ENCODE assay signal across 18 cellular contexts in genomic region chr1:35530946-35531345, GRCh38. TPM values are rescaled to one million over a fixed set of nuclear protein-coding genes. Genes with fewer than 3 reads are reported as not detected.
DNase-seq lines count a peak whose midpoint lies in the region; ATAC-seq and TF ChIP-seq lines count a peak whose summit lies in the region.
"Had no signal": no experiment of that assay in that cellular context is flagged by ENCODE, and none has a peak within 500 bp of the region (broad histone marks: within the 10 kb centered on the region; RNA-seq: fewer than 3 reads in every experiment).

No MANE protein-coding gene starts in this region.

- 78 to 87% methylated on average over 2 of the region's 2 CpGs for WGBS in heart right ventricle, 2 donors
- WGBS in mesendoderm (ENCODE audit: extremely low coverage, insufficient coverage, low lambda C conversion rate): no CpG with 5 or more reads among the region's 2 CpGs
- 100% methylated on average over 2 of the region's 2 CpGs for WGBS in smooth muscle cell (ENCODE audit: low lambda C conversion rate)

- H2BK15ac ChIP-seq in mesendoderm (replicated peaks; ENCODE audit: low read depth): no peak overlapping the region

- H3K4me3 ChIP-seq in right atrium auricular region: no peak overlapping the region
- H3K4me3 ChIP-seq in heart right ventricle: no peak overlapping the region
- H3K4me3 ChIP-seq in mesendoderm (ENCODE audit: low read length): peak overlapping the region; percentile 19
- no peak overlapping the region for H3K4me3 ChIP-seq in smooth muscle cell
- H3K4me3 ChIP-seq: GM12878, HAP-1 had no signal

- intact Hi-C loops in Right ventricle myocardium inferior (cut with DNase I): no loop called here
- intact Hi-C loops in heart right ventricle (cut with DNase I): no loop called here
- intact Hi-C loops in activated T-helper 2 cell treated with anti-CD3 and anti-CD28 coated beads, Interferon-gamma antibody, Interleukin-2, Interleukin-4, amounts not matched to agents 10 μg/mL and 5 μg/mL and 100 μg/mL, durations not matched to agents 14 hours and 24 hours and 36 hours (cut with micrococcal nuclease): no loop called here

- no peaks in the 10 kb centered on the region for H3K9me3 ChIP-seq in right atrium auricular region
- peaks cover 0 to 18% (median 0%) of the 10 kb centered on the region in 11 donors for H3K9me3 ChIP-seq in heart right ventricle
- H3K9me3 ChIP-seq in smooth muscle cell (replicated peaks; ENCODE audit: low read depth): peaks cover 10% of the 10 kb centered on the region

- no peak overlapping the region for H3K9ac ChIP-seq in mesendoderm (ENCODE audit: low read length)
- no peak overlapping the region for H3K9ac ChIP-seq in smooth muscle cell (ENCODE audit: low read depth)

- no peak overlapping the region for H2BK120ac ChIP-seq in mesendoderm (ENCODE audit: low read depth, low read length)

- peaks cover 50% of the 10 kb centered on the region for H3K9me3 Mint-ChIP-seq in activated T-helper 2 cell treated with anti-CD3 and anti-CD28 coated beads, Interferon-gamma antibody, Interleukin-2, Interleukin-4, amounts not matched to agents 10 μg/mL and 5 μg/mL and 100 μg/mL, durations not matched to agents 14 hours and 24 hours and 36 hours

- H3K27ac ChIP-seq in right atrium auricular region: peak overlapping the region in 1 of 2 donors; percentile 36
- peak overlapping the region; percentile 76 for H3K27ac ChIP-seq in caudate nucleus (ENCODE audit: low read depth, low read length)
- peak overlapping the region in 6 of 10 donors; percentile 5 to 65 (median 34) for H3K27ac ChIP-seq in heart right ventricle
- H3K27ac ChIP-seq in mesendoderm (ENCODE audit: low read depth, low read length): no peak overlapping the region
- no peak overlapping the region for H3K27ac ChIP-seq in smooth muscle cell (ENCODE audit: low read depth)
- H3K27ac ChIP-seq: C4-2B had no signal

- ATAC-seq in Right ventricle myocardium inferior (peak; percentile 89), heart right ventricle (peak; percentile 29 to 92 (median 76))
- ATAC-seq: GM12878, HepG2 had no signal

- H3K4me2 ChIP-seq in mesendoderm (ENCODE audit: low read length) (no peak overlapping the region), smooth muscle cell (no peak overlapping the region)

- DNase-seq in Right ventricle myocardium inferior (ENCODE audit: missing footprints) (peak; percentile 60), right atrium auricular region (ENCODE audit: low spot score) (no peak), caudate nucleus (lab: John Stamatoyannopoulos, UW) (no peak), heart right ventricle (no peak), mesendoderm (no peak), HCEC 1CT (no peak), smooth muscle cell (lab: John Stamatoyannopoulos, UW; ENCODE audit: unreplicated experiment) (no peak)
- no peak for DNase-seq in activated T-helper 2 cell treated with anti-CD3 and anti-CD28 coated beads, Interferon-gamma antibody, Interleukin-2, Interleukin-4, amounts not matched to agents 10 μg/mL and 5 μg/mL and 100 μg/mL, durations not matched to agents 14 hours and 24 hours and 36 hours (ENCODE audit: low spot score)
- DNase-seq: 8988T; CD4-positive, alpha-beta memory T cell; DMS79; GOT3; HFFc6 had no signal

- H3K36me3 Mint-ChIP-seq in activated T-helper 2 cell treated with anti-CD3 and anti-CD28 coated beads, Interferon-gamma antibody, Interleukin-2, Interleukin-4, amounts not matched to agents 10 μg/mL and 5 μg/mL and 100 μg/mL, durations not matched to agents 14 hours and 24 hours and 36 hours (ENCODE audit: low read depth): peaks cover 77% of the 10 kb centered on the region

- H3K4me3 Mint-ChIP-seq in activated T-helper 2 cell treated with anti-CD3 and anti-CD28 coated beads, Interferon-gamma antibody, Interleukin-2, Interleukin-4, amounts not matched to agents 10 μg/mL and 5 μg/mL and 100 μg/mL, durations not matched to agents 14 hours and 24 hours and 36 hours (ENCODE audit: low read depth): no peak overlapping the region
- H3K4me3 Mint-ChIP-seq: CD4-positive, alpha-beta memory T cell; HFFc6 had no signal

- H3K4me1 ChIP-seq in right atrium auricular region (peaks cover 0 to 20% of the 10 kb centered on the region in 2 donors), heart right ventricle (peaks cover 2 to 52% (median 25%) of the 10 kb centered on the region in 9 donors), mesendoderm (ENCODE audit: control insufficient read depth, low read depth, low read length) (peaks cover 3% of the 10 kb centered on the region), smooth muscle cell (ENCODE audit: low read depth) (no peaks in the 10 kb centered on the region)
- H3K4me1 ChIP-seq: HAP-1 had no signal

- H2AFZ ChIP-seq in smooth muscle cell (ENCODE audit: low read depth): no peak overlapping the region

- no peak overlapping the region for H2AK5ac ChIP-seq in mesendoderm (ENCODE audit: low read length)

- H3K36me3 ChIP-seq in right atrium auricular region (peaks cover 16% of the 10 kb centered on the region), heart right ventricle (peaks cover 0 to 21% (median 0%) of the 10 kb centered on the region in 9 donors), mesendoderm (ENCODE audit: control insufficient read depth, insufficient read depth, low read length) (peaks cover 3% of the 10 kb centered on the region), smooth muscle cell (ENCODE audit: low read depth) (peaks cover 23% of the 10 kb centered on the region)

- no peak overlapping the region for H3K18ac ChIP-seq in mesendoderm (ENCODE audit: low read length)

- H3K27ac Mint-ChIP-seq in activated T-helper 2 cell treated with anti-CD3 and anti-CD28 coated beads, Interferon-gamma antibody, Interleukin-2, Interleukin-4, amounts not matched to agents 10 μg/mL and 5 μg/mL and 100 μg/mL, durations not matched to agents 14 hours and 24 hours and 36 hours: no peak overlapping the region
- H3K27ac Mint-ChIP-seq: HFFc6 had no signal

- H3K4ac ChIP-seq in mesendoderm (ENCODE audit: low read depth, low read length): no peak overlapping the region

- peaks cover 2% of the 10 kb centered on the region for H3K79me1 ChIP-seq in mesendoderm (ENCODE audit: low read length)

- no peak overlapping the region for H4K8ac ChIP-seq in mesendoderm (ENCODE audit: low read depth, low read length)

- no peak overlapping the region for H4K5ac ChIP-seq in mesendoderm (ENCODE audit: low read length)

- H3K79me2 ChIP-seq in mesendoderm (ENCODE audit: control insufficient read depth, insufficient read depth, low read length) (no peaks in the 10 kb centered on the region), smooth muscle cell (ENCODE audit: low read depth) (peaks cover 16% of the 10 kb centered on the region)

- TF ChIP-seq CTCF in right atrium auricular region (IDR thresholded peaks at IDR 0.05): no peak
- no peak for TF ChIP-seq CTCF in heart right ventricle (IDR thresholded peaks at IDR 0.05)
- TF ChIP-seq CTCF in smooth muscle cell (IDR thresholded peaks at IDR 0.05; ENCODE audit: borderline replicate concordance, insufficient read depth, poor library complexity, severe bottlenecking): no peak

- no peak overlapping the region for H2BK5ac ChIP-seq in mesendoderm (ENCODE audit: low read length)

- no peak overlapping the region for H3K56ac ChIP-seq in mesendoderm (ENCODE audit: low read length)

- no peaks in the 10 kb centered on the region for H3F3A ChIP-seq in smooth muscle cell (ENCODE audit: low read depth)

- no peaks in the 10 kb centered on the region for H3K27me3 ChIP-seq in right atrium auricular region
- H3K27me3 ChIP-seq in heart right ventricle: no peaks in the 10 kb centered on the region
- H3K27me3 ChIP-seq in mesendoderm (ENCODE audit: insufficient read depth, low read length, poor library complexity): no peaks in the 10 kb centered on the region
- H3K27me3 ChIP-seq in smooth muscle cell (ENCODE audit: low read depth): no peaks in the 10 kb centered on the region

- H4K20me1 ChIP-seq in smooth muscle cell (ENCODE audit: low read depth): peaks cover 31% of the 10 kb centered on the region

- H3K4me1 Mint-ChIP-seq in activated T-helper 2 cell treated with anti-CD3 and anti-CD28 coated beads, Interferon-gamma antibody, Interleukin-2, Interleukin-4, amounts not matched to agents 10 μg/mL and 5 μg/mL and 100 μg/mL, durations not matched to agents 14 hours and 24 hours and 36 hours (ENCODE audit: low read depth): peaks cover 8% of the 10 kb centered on the region

- no peak overlapping the region for H3K23ac ChIP-seq in mesendoderm (ENCODE audit: low read length)

- no peaks in the 10 kb centered on the region for H3K27me3 Mint-ChIP-seq in activated T-helper 2 cell treated with anti-CD3 and anti-CD28 coated beads, Interferon-gamma antibody, Interleukin-2, Interleukin-4, amounts not matched to agents 10 μg/mL and 5 μg/mL and 100 μg/mL, durations not matched to agents 14 hours and 24 hours and 36 hours (ENCODE audit: low read depth)
- H3K27me3 Mint-ChIP-seq: CD4-positive, alpha-beta memory T cell had no signal

RNA-seq across cellular contexts. Expression of gene KIAA0319L, which starts 26.3 kb away (rescaled TPM):
- total RNA-seq in Right ventricle myocardium inferior: 67.7 TPM
- total RNA-seq in right atrium auricular region: 10 to 100 TPM; 62.5 to 95.0 TPM
- 10 to 100 TPM; 57.9 to 84.3 (median 78.3) TPM for total RNA-seq in heart right ventricle
- polyA plus RNA-seq in heart right ventricle: 10 to 100 TPM; 26.0 to 28.0 TPM
- polyA plus RNA-seq in mesendoderm (2013, experiment 1 of 2): 15.1 TPM
- polyA plus RNA-seq in mesendoderm (2013, experiment 2 of 2): 16.4 TPM
- total RNA-seq in activated T-helper 2 cell treated with anti-CD3 and anti-CD28 coated beads, Interferon-gamma antibody, Interleukin-2, Interleukin-4, amounts not matched to agents 10 μg/mL and 5 μg/mL and 100 μg/mL, durations not matched to agents 14 hours and 24 hours and 36 hours: 40.9 and 46.5 TPM in 2 replicates
- total RNA-seq in smooth muscle cell: 33.6 and 37.0 TPM in 2 replicates
- 30.1 and 36.3 TPM in 2 replicates for polyA plus RNA-seq in smooth muscle cell

RNA-seq across cellular contexts. Expression of gene NCDN, which starts 26.7 kb away (rescaled TPM):
- 22.8 TPM for total RNA-seq in Right ventricle myocardium inferior
- 10 to 100 TPM; 30.6 to 33.7 TPM for total RNA-seq in right atrium auricular region
- 10 to 100 TPM; 20.3 to 51.7 (median 34.5) TPM for total RNA-seq in heart right ventricle
- 10 to 100 TPM; 15.3 to 15.8 TPM for polyA plus RNA-seq in heart right ventricle
- polyA plus RNA-seq in mesendoderm (2013, experiment 1 of 2): 27.8 TPM
- 28.0 TPM for polyA plus RNA-seq in mesendoderm (2013, experiment 2 of 2)
- 31.8 and 32.6 TPM in 2 replicates for total RNA-seq in activated T-helper 2 cell treated with anti-CD3 and anti-CD28 coated beads, Interferon-gamma antibody, Interleukin-2, Interleukin-4, amounts not matched to agents 10 μg/mL and 5 μg/mL and 100 μg/mL, durations not matched to agents 14 hours and 24 hours and 36 hours
- 10.8 and 12.2 TPM in 2 replicates for total RNA-seq in smooth muscle cell
- 21.8 and 25.8 TPM in 2 replicates for polyA plus RNA-seq in smooth muscle cell

RNA-seq across cellular contexts. Expression of gene TFAP2E, which starts 42.2 kb away (rescaled TPM):
- total RNA-seq in Right ventricle myocardium inferior (not detected), right atrium auricular region (not detected), heart right ventricle (under 1 TPM in 7 of 10 donors, not detected in 3; 0.18 to 0.56 (median 0.40) TPM), smooth muscle cell (0.36 and 1.2 TPM in 2 replicates)
- polyA plus RNA-seq in heart right ventricle (1 to 10 TPM in 1 of 2 donors, under 1 TPM in 1; 0.22 to 1.4 TPM), smooth muscle cell (0.30 and 0.80 TPM in 2 replicates)
- 0.20 TPM for polyA plus RNA-seq in mesendoderm (2013, experiment 1 of 2)
- polyA plus RNA-seq in mesendoderm (2013, experiment 2 of 2): 0.14 TPM
- 0.50 and 0.51 TPM in 2 replicates for total RNA-seq in activated T-helper 2 cell treated with anti-CD3 and anti-CD28 coated beads, Interferon-gamma antibody, Interleukin-2, Interleukin-4, amounts not matched to agents 10 μg/mL and 5 μg/mL and 100 μg/mL, durations not matched to agents 14 hours and 24 hours and 36 hours
- total RNA-seq: G401 had no signal

Comparison
In these comparisons a context has a peak if more than half of its experiments do, and no peak if none do; other contexts are left out.
1. H3K27ac ChIP-seq: peak in caudate nucleus (single experiment) and heart right ventricle (6 of 10); none in mesendoderm (single experiment) and smooth muscle cell (single experiment).